In the genomic region with DNA sequence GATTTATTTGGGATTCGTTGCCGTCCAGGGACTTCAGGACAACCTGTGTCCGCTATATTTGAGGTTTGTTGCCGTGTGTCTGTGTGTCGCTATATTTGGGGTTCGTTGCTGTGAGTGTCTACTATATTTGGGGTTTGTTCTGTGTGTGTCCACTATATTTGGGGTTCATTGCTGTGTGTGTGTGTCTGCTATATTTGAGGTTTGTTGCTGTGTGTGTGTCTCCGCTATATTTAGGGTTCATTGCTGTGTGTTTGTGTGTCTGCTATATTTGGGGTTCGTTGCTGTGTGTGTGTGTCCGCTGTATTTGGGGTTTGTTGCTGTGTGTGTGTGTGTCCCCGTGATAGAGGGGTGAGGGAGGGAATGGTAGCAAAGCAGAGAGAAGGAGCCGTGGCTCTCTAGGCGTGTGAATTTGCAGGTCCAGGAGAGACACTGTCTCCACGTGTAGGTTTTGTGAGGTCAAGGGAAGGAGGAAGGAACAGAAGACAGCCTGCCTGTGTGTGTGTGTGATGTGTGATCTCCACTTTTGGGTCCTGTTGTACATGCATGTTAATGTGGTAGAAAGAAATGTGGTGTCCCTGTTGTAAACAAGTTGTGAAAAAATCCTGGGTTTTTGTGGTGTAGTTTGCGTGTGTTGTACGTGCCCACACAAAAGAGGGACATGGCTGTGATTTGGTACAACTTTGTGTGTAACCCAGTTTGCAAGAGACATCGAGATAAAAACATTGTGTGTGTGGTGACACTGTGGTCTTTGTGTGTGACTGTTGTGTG, we compare ENCODE assay signal across 1 cellular context.
TF ChIP-seq lines count a peak whose summit lies in the region.

No MANE protein-coding gene starts in this region.

TF ChIP-seq in HepG2, 621 proteins besides CTCF, POLR2A, EP300 and RAD21 (continues in another document):
- TF ChIP-seq, protein P1, sequence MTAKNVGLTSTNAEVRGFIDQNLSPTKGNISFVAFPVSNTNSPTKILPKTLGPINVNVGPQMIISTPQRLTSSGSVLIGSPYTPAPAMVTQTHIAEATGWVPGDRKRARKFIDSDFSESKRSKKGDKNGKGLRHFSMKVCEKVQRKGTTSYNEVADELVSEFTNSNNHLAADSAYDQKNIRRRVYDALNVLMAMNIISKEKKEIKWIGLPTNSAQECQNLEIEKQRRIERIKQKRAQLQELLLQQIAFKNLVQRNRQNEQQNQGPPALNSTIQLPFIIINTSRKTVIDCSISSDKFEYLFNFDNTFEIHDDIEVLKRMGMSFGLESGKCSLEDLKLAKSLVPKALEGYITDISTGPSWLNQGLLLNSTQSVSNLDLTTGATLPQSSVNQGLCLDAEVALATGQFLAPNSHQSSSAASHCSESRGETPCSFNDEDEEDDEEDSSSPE (CRISPR knock-in tag; IDR thresholded peaks at IDR 0.05): no peak
- no peak for TF ChIP-seq MZF1 (CRISPR knock-in tag; IDR thresholded peaks at IDR 0.05; ENCODE audit: borderline replicate concordance)
- TF ChIP-seq ZNF652 (CRISPR knock-in tag; IDR thresholded peaks at IDR 0.05; ENCODE audit: borderline replicate concordance, low read depth): no peak
- no peak for TF ChIP-seq BRD4 (CRISPR knock-in tag; IDR thresholded peaks at IDR 0.05)
- no peak for TF ChIP-seq RBM39 (IDR thresholded peaks at IDR 0.05; ENCODE audit: low read depth, low read length, poor library complexity, severe bottlenecking)
- TF ChIP-seq, protein P2, sequence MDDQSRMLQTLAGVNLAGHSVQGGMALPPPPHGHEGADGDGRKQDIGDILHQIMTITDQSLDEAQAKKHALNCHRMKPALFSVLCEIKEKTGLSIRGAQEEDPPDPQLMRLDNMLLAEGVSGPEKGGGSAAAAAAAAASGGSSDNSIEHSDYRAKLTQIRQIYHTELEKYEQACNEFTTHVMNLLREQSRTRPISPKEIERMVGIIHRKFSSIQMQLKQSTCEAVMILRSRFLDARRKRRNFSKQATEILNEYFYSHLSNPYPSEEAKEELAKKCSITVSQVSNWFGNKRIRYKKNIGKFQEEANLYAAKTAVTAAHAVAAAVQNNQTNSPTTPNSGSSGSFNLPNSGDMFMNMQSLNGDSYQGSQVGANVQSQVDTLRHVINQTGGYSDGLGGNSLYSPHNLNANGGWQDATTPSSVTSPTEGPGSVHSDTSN (CRISPR knock-in tag; IDR thresholded peaks at IDR 0.05; ENCODE audit: borderline replicate concordance): no peak
- TF ChIP-seq ZNF207 (IDR thresholded peaks at IDR 0.05; ENCODE audit: borderline replicate concordance): no peak
- TF ChIP-seq BCL6 (CRISPR knock-in tag; IDR thresholded peaks at IDR 0.05): no peak
- TF ChIP-seq, protein P3, sequence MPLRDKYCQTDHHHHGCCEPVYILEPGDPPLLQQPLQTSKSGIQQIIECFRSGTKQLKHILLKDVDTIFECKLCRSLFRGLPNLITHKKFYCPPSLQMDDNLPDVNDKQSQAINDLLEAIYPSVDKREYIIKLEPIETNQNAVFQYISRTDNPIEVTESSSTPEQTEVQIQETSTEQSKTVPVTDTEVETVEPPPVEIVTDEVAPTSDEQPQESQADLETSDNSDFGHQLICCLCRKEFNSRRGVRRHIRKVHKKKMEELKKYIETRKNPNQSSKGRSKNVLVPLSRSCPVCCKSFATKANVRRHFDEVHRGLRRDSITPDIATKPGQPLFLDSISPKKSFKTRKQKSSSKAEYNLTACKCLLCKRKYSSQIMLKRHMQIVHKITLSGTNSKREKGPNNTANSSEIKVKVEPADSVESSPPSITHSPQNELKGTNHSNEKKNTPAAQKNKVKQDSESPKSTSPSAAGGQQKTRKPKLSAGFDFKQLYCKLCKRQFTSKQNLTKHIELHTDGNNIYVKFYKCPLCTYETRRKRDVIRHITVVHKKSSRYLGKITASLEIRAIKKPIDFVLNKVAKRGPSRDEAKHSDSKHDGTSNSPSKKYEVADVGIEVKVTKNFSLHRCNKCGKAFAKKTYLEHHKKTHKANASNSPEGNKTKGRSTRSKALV (CRISPR knock-in tag; IDR thresholded peaks at IDR 0.05): no peak
- no peak for TF ChIP-seq FOXK1 (CRISPR knock-in tag; IDR thresholded peaks at IDR 0.05; ENCODE audit: borderline replicate concordance, low read depth)
- TF ChIP-seq, protein P4, sequence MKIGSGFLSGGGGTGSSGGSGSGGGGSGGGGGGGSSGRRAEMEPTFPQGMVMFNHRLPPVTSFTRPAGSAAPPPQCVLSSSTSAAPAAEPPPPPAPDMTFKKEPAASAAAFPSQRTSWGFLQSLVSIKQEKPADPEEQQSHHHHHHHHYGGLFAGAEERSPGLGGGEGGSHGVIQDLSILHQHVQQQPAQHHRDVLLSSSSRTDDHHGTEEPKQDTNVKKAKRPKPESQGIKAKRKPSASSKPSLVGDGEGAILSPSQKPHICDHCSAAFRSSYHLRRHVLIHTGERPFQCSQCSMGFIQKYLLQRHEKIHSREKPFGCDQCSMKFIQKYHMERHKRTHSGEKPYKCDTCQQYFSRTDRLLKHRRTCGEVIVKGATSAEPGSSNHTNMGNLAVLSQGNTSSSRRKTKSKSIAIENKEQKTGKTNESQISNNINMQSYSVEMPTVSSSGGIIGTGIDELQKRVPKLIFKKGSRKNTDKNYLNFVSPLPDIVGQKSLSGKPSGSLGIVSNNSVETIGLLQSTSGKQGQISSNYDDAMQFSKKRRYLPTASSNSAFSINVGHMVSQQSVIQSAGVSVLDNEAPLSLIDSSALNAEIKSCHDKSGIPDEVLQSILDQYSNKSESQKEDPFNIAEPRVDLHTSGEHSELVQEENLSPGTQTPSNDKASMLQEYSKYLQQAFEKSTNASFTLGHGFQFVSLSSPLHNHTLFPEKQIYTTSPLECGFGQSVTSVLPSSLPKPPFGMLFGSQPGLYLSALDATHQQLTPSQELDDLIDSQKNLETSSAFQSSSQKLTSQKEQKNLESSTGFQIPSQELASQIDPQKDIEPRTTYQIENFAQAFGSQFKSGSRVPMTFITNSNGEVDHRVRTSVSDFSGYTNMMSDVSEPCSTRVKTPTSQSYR (CRISPR knock-in tag; IDR thresholded peaks at IDR 0.05; ENCODE audit: borderline replicate concordance): 0 out of 2 replicates have a peak, but pooled peaks have one; percentile 7
- TF ChIP-seq, protein P5, sequence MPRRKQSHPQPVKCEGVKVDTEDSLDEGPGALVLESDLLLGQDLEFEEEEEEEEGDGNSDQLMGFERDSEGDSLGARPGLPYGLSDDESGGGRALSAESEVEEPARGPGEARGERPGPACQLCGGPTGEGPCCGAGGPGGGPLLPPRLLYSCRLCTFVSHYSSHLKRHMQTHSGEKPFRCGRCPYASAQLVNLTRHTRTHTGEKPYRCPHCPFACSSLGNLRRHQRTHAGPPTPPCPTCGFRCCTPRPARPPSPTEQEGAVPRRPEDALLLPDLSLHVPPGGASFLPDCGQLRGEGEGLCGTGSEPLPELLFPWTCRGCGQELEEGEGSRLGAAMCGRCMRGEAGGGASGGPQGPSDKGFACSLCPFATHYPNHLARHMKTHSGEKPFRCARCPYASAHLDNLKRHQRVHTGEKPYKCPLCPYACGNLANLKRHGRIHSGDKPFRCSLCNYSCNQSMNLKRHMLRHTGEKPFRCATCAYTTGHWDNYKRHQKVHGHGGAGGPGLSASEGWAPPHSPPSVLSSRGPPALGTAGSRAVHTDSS (CRISPR knock-in tag; conservative IDR thresholded peaks at IDR 0.05): no peak
- no peak for TF ChIP-seq CCAR2 (optimal IDR thresholded peaks at IDR 0.05; ENCODE audit: low read depth, low read length)
- TF ChIP-seq SIN3A (IDR thresholded peaks at IDR 0.05; ENCODE audit: borderline replicate concordance, low read depth, low read length): no peak
- no peak for TF ChIP-seq ZNF776 (CRISPR knock-in tag; IDR thresholded peaks at IDR 0.05)
- TF ChIP-seq LCORL (IDR thresholded peaks at IDR 0.05): no peak
- TF ChIP-seq LCORL (CRISPR knock-in tag; IDR thresholded peaks at IDR 0.05): no peak
- TF ChIP-seq MXD4 (CRISPR knock-in tag; IDR thresholded peaks at IDR 0.05): no peak
- 0 out of 2 replicates have a peak, but pooled peaks have one; percentile 1 for TF ChIP-seq PRMT3 (CRISPR knock-in tag; IDR thresholded peaks at IDR 0.05; ENCODE audit: borderline replicate concordance, low read depth)
- 0 out of 2 replicates have a peak, but pooled peaks have one; percentile 34 for TF ChIP-seq ZNF709 (CRISPR knock-in tag; IDR thresholded peaks at IDR 0.05)
- 0 out of 2 replicates have a peak, but pooled peaks have one; percentile 2 for TF ChIP-seq SRY (CRISPR knock-in tag; IDR thresholded peaks at IDR 0.05)
- TF ChIP-seq KLF13 (CRISPR knock-in tag; IDR thresholded peaks at IDR 0.05): no peak
- no peak for TF ChIP-seq ZNF274 (CRISPR knock-in tag; IDR thresholded peaks at IDR 0.05)
- TF ChIP-seq CREB1 (IDR thresholded peaks at IDR 0.05): no peak
- TF ChIP-seq CREB1 (CRISPR knock-in tag; IDR thresholded peaks at IDR 0.05): 0 out of 2 replicates have a peak, but pooled peaks have one; percentile 8
- TF ChIP-seq MYC (CRISPR knock-in tag; IDR thresholded peaks at IDR 0.05; ENCODE audit: borderline replicate concordance): no peak
- TF ChIP-seq, protein P6, sequence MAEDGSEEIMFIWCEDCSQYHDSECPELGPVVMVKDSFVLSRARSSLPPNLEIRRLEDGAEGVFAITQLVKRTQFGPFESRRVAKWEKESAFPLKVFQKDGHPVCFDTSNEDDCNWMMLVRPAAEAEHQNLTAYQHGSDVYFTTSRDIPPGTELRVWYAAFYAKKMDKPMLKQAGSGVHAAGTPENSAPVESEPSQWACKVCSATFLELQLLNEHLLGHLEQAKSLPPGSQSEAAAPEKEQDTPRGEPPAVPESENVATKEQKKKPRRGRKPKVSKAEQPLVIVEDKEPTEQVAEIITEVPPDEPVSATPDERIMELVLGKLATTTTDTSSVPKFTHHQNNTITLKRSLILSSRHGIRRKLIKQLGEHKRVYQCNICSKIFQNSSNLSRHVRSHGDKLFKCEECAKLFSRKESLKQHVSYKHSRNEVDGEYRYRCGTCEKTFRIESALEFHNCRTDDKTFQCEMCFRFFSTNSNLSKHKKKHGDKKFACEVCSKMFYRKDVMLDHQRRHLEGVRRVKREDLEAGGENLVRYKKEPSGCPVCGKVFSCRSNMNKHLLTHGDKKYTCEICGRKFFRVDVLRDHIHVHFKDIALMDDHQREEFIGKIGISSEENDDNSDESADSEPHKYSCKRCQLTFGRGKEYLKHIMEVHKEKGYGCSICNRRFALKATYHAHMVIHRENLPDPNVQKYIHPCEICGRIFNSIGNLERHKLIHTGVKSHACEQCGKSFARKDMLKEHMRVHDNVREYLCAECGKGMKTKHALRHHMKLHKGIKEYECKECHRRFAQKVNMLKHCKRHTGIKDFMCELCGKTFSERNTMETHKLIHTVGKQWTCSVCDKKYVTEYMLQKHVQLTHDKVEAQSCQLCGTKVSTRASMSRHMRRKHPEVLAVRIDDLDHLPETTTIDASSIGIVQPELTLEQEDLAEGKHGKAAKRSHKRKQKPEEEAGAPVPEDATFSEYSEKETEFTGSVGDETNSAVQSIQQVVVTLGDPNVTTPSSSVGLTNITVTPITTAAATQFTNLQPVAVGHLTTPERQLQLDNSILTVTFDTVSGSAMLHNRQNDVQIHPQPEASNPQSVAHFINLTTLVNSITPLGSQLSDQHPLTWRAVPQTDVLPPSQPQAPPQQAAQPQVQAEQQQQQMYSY (CRISPR knock-in tag; IDR thresholded peaks at IDR 0.05): no peak
- TF ChIP-seq, protein P7, sequence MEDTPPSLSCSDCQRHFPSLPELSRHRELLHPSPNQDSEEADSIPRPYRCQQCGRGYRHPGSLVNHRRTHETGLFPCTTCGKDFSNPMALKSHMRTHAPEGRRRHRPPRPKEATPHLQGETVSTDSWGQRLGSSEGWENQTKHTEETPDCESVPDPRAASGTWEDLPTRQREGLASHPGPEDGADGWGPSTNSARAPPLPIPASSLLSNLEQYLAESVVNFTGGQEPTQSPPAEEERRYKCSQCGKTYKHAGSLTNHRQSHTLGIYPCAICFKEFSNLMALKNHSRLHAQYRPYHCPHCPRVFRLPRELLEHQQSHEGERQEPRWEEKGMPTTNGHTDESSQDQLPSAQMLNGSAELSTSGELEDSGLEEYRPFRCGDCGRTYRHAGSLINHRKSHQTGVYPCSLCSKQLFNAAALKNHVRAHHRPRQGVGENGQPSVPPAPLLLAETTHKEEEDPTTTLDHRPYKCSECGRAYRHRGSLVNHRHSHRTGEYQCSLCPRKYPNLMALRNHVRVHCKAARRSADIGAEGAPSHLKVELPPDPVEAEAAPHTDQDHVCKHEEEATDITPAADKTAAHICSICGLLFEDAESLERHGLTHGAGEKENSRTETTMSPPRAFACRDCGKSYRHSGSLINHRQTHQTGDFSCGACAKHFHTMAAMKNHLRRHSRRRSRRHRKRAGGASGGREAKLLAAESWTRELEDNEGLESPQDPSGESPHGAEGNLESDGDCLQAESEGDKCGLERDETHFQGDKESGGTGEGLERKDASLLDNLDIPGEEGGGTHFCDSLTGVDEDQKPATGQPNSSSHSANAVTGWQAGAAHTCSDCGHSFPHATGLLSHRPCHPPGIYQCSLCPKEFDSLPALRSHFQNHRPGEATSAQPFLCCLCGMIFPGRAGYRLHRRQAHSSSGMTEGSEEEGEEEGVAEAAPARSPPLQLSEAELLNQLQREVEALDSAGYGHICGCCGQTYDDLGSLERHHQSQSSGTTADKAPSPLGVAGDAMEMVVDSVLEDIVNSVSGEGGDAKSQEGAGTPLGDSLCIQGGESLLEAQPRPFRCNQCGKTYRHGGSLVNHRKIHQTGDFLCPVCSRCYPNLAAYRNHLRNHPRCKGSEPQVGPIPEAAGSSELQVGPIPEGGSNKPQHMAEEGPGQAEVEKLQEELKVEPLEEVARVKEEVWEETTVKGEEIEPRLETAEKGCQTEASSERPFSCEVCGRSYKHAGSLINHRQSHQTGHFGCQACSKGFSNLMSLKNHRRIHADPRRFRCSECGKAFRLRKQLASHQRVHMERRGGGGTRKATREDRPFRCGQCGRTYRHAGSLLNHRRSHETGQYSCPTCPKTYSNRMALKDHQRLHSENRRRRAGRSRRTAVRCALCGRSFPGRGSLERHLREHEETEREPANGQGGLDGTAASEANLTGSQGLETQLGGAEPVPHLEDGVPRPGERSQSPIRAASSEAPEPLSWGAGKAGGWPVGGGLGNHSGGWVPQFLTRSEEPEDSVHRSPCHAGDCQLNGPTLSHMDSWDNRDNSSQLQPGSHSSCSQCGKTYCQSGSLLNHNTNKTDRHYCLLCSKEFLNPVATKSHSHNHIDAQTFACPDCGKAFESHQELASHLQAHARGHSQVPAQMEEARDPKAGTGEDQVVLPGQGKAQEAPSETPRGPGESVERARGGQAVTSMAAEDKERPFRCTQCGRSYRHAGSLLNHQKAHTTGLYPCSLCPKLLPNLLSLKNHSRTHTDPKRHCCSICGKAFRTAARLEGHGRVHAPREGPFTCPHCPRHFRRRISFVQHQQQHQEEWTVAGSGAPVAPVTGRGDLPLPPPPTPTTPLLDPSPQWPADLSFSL (CRISPR knock-in tag; IDR thresholded peaks at IDR 0.05): peak; percentile 96
- TF ChIP-seq, protein P8, sequence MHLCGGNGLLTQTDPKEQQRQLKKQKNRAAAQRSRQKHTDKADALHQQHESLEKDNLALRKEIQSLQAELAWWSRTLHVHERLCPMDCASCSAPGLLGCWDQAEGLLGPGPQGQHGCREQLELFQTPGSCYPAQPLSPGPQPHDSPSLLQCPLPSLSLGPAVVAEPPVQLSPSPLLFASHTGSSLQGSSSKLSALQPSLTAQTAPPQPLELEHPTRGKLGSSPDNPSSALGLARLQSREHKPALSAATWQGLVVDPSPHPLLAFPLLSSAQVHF (CRISPR knock-in tag; IDR thresholded peaks at IDR 0.05): no peak
- TF ChIP-seq GLI4 (CRISPR knock-in tag; IDR thresholded peaks at IDR 0.05; ENCODE audit: borderline replicate concordance): 0 out of 2 replicates have a peak, but pooled peaks have one; percentile 52
- no peak for TF ChIP-seq PCBP1 (IDR thresholded peaks at IDR 0.05; ENCODE audit: borderline replicate concordance, low read depth, low read length)
- TF ChIP-seq HOXA3 (CRISPR knock-in tag; IDR thresholded peaks at IDR 0.05): no peak
- TF ChIP-seq ARNT2 (CRISPR knock-in tag; IDR thresholded peaks at IDR 0.05; ENCODE audit: low read depth): no peak
- 0 out of 2 replicates have a peak, but pooled peaks have one; percentile 13 for TF ChIP-seq SAP130 (CRISPR knock-in tag; IDR thresholded peaks at IDR 0.05; ENCODE audit: low read depth)
- no peak for TF ChIP-seq KMT2A (CRISPR knock-in tag; IDR thresholded peaks at IDR 0.05)
